ENCODE assay signal across 19 cellular contexts in the genomic region with DNA sequence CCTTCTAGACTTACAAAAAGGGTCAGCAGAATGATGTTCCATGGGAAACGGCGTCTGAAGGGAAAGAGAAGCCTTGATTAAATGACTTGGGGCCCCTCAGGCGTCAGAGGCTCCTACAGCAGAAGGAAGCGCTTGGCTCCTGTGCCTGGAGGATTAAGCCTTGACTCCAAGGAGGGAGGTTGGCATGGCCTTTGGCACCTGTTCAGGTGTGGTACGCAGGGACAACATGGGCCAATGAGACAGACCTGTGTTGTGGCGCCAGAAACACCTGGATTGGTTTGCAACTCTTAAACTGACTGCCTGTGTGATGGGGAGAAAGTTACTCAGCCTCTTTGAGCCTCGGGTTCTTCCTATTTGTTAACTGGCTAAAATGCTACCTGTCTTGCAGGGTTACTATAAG. TPM values are rescaled to one million over a fixed set of nuclear protein-coding genes. Genes with fewer than 3 reads are reported as not detected.
DNase-seq lines count a peak whose midpoint lies in the region; ATAC-seq and TF ChIP-seq lines count a peak whose summit lies in the region.
"Had no signal": no experiment of that assay in that cellular context is flagged by ENCODE, and none has a peak within 500 bp of the region (broad histone marks: within the 10 kb centered on the region; RNA-seq: fewer than 3 reads in every experiment).

No MANE protein-coding gene starts in this region.

- intact Hi-C loops in CD4-positive, alpha-beta memory T cell (cut with micrococcal nuclease) = no loop called here
- intact Hi-C loops in activated CD8-positive, alpha-beta T cell treated with anti-CD3 and anti-CD28 coated beads for 36 hours (cut with micrococcal nuclease) = no loop called here
- intact Hi-C loops in stomach (cut with DNase I; ENCODE audit: low total_unique reads) = no loop called here
- intact Hi-C loops in testis (cut with DNase I; ENCODE audit: low total_unique reads) = no loop called here

- peaks cover 91% of the 10 kb centered on the region for H3K36me3 ChIP-seq in CD4-positive, alpha-beta memory T cell (ENCODE audit: insufficient read depth, low read length)
- H3K36me3 ChIP-seq in stomach (peaks cover 84 to 95% (median 88%) of the 10 kb centered on the region in 4 donors), testis (ENCODE audit: low read depth, missing control alignments) (no peaks in the 10 kb centered on the region)

- H3K4me3 Mint-ChIP-seq in CD4-positive, alpha-beta memory T cell = no peak overlapping the region
- H3K4me3 Mint-ChIP-seq in activated CD8-positive, alpha-beta T cell treated with anti-CD3 and anti-CD28 coated beads for 36 hours = no peak overlapping the region
- no peak overlapping the region for H3K4me3 Mint-ChIP-seq in immature natural killer cell
- H3K4me3 Mint-ChIP-seq: activated CD4-positive, alpha-beta T cell treated with anti-CD3 and anti-CD28 coated beads, Interleukin-2, amount 10 ng/mL, durations not matched to agents 7 days and 5 days; CD14-positive monocyte; T-helper 2 cell treated with Interferon-gamma antibody and Interleukin-4, amounts not matched to agents 5 μg/mL and 100 μg/mL, for 36 hours had no signal

- DNase-seq in CD4-positive, alpha-beta memory T cell = no peak
- DNase-seq in activated CD8-positive, alpha-beta T cell treated with anti-CD3 and anti-CD28 coated beads for 36 hours = no peak
- DNase-seq in immature natural killer cell (no peak), stomach (no peak), NCI-H526 (lab: John Stamatoyannopoulos, UW) (no peak), testis (no peak), NCI-H446 treated with DMSO at 0.1 percent for 48 hours (lab: John Stamatoyannopoulos, UW) (no peak)
- DNase-seq: activated CD4-positive, alpha-beta T cell treated with anti-CD3 and anti-CD28 coated beads, Interleukin-2, amount 10 ng/mL, durations not matched to agents 7 days and 5 days; glutamatergic neuron; NCI-H1105; NCI-H1930; WERI-Rb-1 had no signal

- no peak for ATAC-seq in activated CD8-positive, alpha-beta T cell treated with anti-CD3 and anti-CD28 coated beads for 36 hours
- ATAC-seq in GM19328 (IDR thresholded peaks at IDR 0.05; ENCODE audit: unreplicated experiment) = no peak

- H3K27me3 Mint-ChIP-seq in CD4-positive, alpha-beta memory T cell = no peaks in the 10 kb centered on the region
- no peaks in the 10 kb centered on the region for H3K27me3 Mint-ChIP-seq in activated CD8-positive, alpha-beta T cell treated with anti-CD3 and anti-CD28 coated beads for 36 hours
- peaks cover 2 to 7% (median 2%) of the 10 kb centered on the region in 3 donors for H3K27me3 Mint-ChIP-seq in immature natural killer cell (ENCODE audit: low read depth in 3 of 3)
- H3K27me3 Mint-ChIP-seq: activated CD4-positive, alpha-beta T cell treated with anti-CD3 and anti-CD28 coated beads, Interleukin-2, amount 10 ng/mL, durations not matched to agents 7 days and 5 days had no signal

- peak overlapping the region; percentile 20 to 72 (median 48) for H3K27ac Mint-ChIP-seq in CD4-positive, alpha-beta memory T cell
- peak overlapping the region; percentile 54 for H3K27ac Mint-ChIP-seq in activated CD8-positive, alpha-beta T cell treated with anti-CD3 and anti-CD28 coated beads for 36 hours
- H3K27ac Mint-ChIP-seq in immature natural killer cell = peak overlapping the region in 4 of 6 donors; percentile 24 to 85 (median 54)
- H3K27ac Mint-ChIP-seq: T-helper 2 cell treated with Interferon-gamma antibody and Interleukin-4, amounts not matched to agents 5 μg/mL and 100 μg/mL, for 36 hours had no signal

- TF ChIP-seq CTCF in activated CD8-positive, alpha-beta T cell treated with anti-CD3 and anti-CD28 coated beads for 36 hours (IDR thresholded peaks at IDR 0.05) = no peak
- TF ChIP-seq CTCF in stomach (IDR thresholded peaks at IDR 0.05) (no peak), testis (IDR thresholded peaks at IDR 0.05) (no peak)

- peaks cover 13% of the 10 kb centered on the region for H3K4me1 ChIP-seq in CD4-positive, alpha-beta memory T cell (ENCODE audit: insufficient read depth, low read length)
- H3K4me1 ChIP-seq in stomach = peaks cover 23 to 90% (median 70%) of the 10 kb centered on the region in 4 donors
- H3K4me1 ChIP-seq in testis = peaks cover 14% of the 10 kb centered on the region

- H3K4me1 Mint-ChIP-seq in CD4-positive, alpha-beta memory T cell = peaks cover 6 to 31% (median 18%) of the 10 kb centered on the region in 4 donors
- H3K4me1 Mint-ChIP-seq in activated CD8-positive, alpha-beta T cell treated with anti-CD3 and anti-CD28 coated beads for 36 hours (ENCODE audit: low read depth) = peaks cover 7% of the 10 kb centered on the region
- peaks cover 11% of the 10 kb centered on the region in 2 donors for H3K4me1 Mint-ChIP-seq in immature natural killer cell

- CTCF ChIA-PET in CD4-positive, alpha-beta memory T cell (lab: Charles Lee; ENCODE audit: partially characterized antibody) = interaction anchor here (0.6 to 1.2 kb wide), 4 partner anchors 13 to 198 kb away, joined by 3 to 6 read pairs (median 4); no protein-coding TSS in a partner anchor
- CTCF ChIA-PET in activated CD8-positive, alpha-beta T cell treated with anti-CD3 and anti-CD28 coated beads for 36 hours (lab: Charles Lee) = interaction anchor here (1.6 kb wide), 1 partner anchor 13 kb away, joined by 4 read pairs; no protein-coding TSS in a partner anchor

- H3K27ac ChIP-seq in CD4-positive, alpha-beta memory T cell (ENCODE audit: low read depth, low read length) = peak overlapping the region; percentile 11
- H3K27ac ChIP-seq in stomach (peak overlapping the region in 4 of 5 donors; percentile 17 to 99 (median 88)), testis (no peak overlapping the region)
- H3K27ac ChIP-seq: SK-N-MC, WERI-Rb-1 had no signal

- no peaks in the 10 kb centered on the region for H3K9me3 ChIP-seq in CD4-positive, alpha-beta memory T cell (ENCODE audit: control insufficient read depth in 1 of 2, low read length in 2 of 2)
- H3K9me3 ChIP-seq in stomach (no peaks in the 10 kb centered on the region), testis (no peaks in the 10 kb centered on the region)
- H3K9me3 ChIP-seq: HAP-1, neutrophil had no signal

- TF ChIP-seq EP300 in stomach (IDR thresholded peaks at IDR 0.05) = no peak

- H3K27me3 ChIP-seq in CD4-positive, alpha-beta memory T cell (ENCODE audit: insufficient read depth, low read length) = no peaks in the 10 kb centered on the region
- no peaks in the 10 kb centered on the region for H3K27me3 ChIP-seq in stomach
- no peaks in the 10 kb centered on the region for H3K27me3 ChIP-seq in testis
- H3K27me3 ChIP-seq: neutrophil had no signal

- H3K9me3 Mint-ChIP-seq in CD4-positive, alpha-beta memory T cell = no peaks in the 10 kb centered on the region
- no peaks in the 10 kb centered on the region for H3K9me3 Mint-ChIP-seq in activated CD8-positive, alpha-beta T cell treated with anti-CD3 and anti-CD28 coated beads for 36 hours
- H3K9me3 Mint-ChIP-seq in immature natural killer cell = no peaks in the 10 kb centered on the region
- H3K9me3 Mint-ChIP-seq: activated CD4-positive, alpha-beta T cell treated with anti-CD3 and anti-CD28 coated beads, Interleukin-2, amount 10 ng/mL, durations not matched to agents 7 days and 5 days; T-helper 2 cell treated with Interferon-gamma antibody and Interleukin-4, amounts not matched to agents 5 μg/mL and 100 μg/mL, for 36 hours had no signal

- peaks cover 55 to 75% of the 10 kb centered on the region in 2 donors for H3K36me3 Mint-ChIP-seq in CD4-positive, alpha-beta memory T cell
- peaks cover 29% of the 10 kb centered on the region for H3K36me3 Mint-ChIP-seq in activated CD8-positive, alpha-beta T cell treated with anti-CD3 and anti-CD28 coated beads for 36 hours (ENCODE audit: low read depth)
- peaks cover 9 to 50% (median 11%) of the 10 kb centered on the region in 3 donors for H3K36me3 Mint-ChIP-seq in immature natural killer cell

- 33 to 64% (median 59%) methylated on average over 7 of the region's 7 CpGs for WGBS in stomach, 5 donors
- 80 to 84% methylated on average over 7 of the region's 7 CpGs for WGBS in testis, 2 donors

- TF ChIP-seq POLR2A in stomach (IDR thresholded peaks at IDR 0.05) (no peak), testis (IDR thresholded peaks at IDR 0.05) (no peak)

- no peak overlapping the region for H3K4me3 ChIP-seq in CD4-positive, alpha-beta memory T cell (ENCODE audit: low read length in 2 of 2)
- H3K4me3 ChIP-seq in stomach = no peak overlapping the region
- no peak overlapping the region for H3K4me3 ChIP-seq in testis
- H3K4me3 ChIP-seq: HAP-1, lung, SK-N-MC had no signal

- POLR2A ChIA-PET in CD4-positive, alpha-beta memory T cell (lab: Charles Lee; ENCODE audit: partially characterized antibody) = interaction anchor here (4.3 to 9.5 kb wide), 2 partner anchors 7 to 13 kb away, joined by 26 to 188 read pairs; partner anchors contain the start of gene TMBIM1
- POLR2A ChIA-PET in activated CD8-positive, alpha-beta T cell treated with anti-CD3 and anti-CD28 coated beads for 36 hours (lab: Charles Lee) = interaction anchor here (9.4 kb wide), 1 partner anchor 12 kb away, joined by 39 read pairs; no protein-coding TSS in a partner anchor

RNA-seq across cellular contexts. Expression of gene PNKD, which starts 7.6 kb away (rescaled TPM):
- 10 to 100 TPM; 31.1 to 33.6 TPM for total RNA-seq in CD4-positive, alpha-beta memory T cell
- polyA plus RNA-seq in CD4-positive, alpha-beta memory T cell = 100 to 1,000 TPM in 1 of 2 donors, 10 to 100 TPM in 1; 84.3 to 101 TPM
- 10 to 100 TPM; 19.8 to 24.4 TPM for total RNA-seq in activated CD8-positive, alpha-beta T cell treated with anti-CD3 and anti-CD28 coated beads for 36 hours
- 100 to 1,000 TPM in 1 of 3 donors, 10 to 100 TPM in 2; 96.3 to 145 (median 98.9) TPM for polyA plus RNA-seq in immature natural killer cell
- total RNA-seq in stomach = 100 to 1,000 TPM in 2 of 5 donors, 10 to 100 TPM in 3; 35.1 to 121 (median 76.9) TPM
- 100 to 1,000 TPM; 114 to 116 (median 114) TPM for polyA plus RNA-seq in stomach
- 10 to 100 TPM; 79.3 to 84.2 TPM for total RNA-seq in testis
- polyA plus RNA-seq in testis (ENCODE audit: insufficient read depth, low read depth, low replicate concordance) = 90.7 TPM

RNA-seq across cellular contexts. Expression of gene AAMP, which starts 8.0 kb away (rescaled TPM):
- 10 to 100 TPM; 66.2 to 66.3 TPM for total RNA-seq in CD4-positive, alpha-beta memory T cell
- polyA plus RNA-seq in CD4-positive, alpha-beta memory T cell = 100 to 1,000 TPM in 1 of 2 donors, 10 to 100 TPM in 1; 78.9 to 101 TPM
- 10 to 100 TPM; 75.8 to 82.8 TPM for total RNA-seq in activated CD8-positive, alpha-beta T cell treated with anti-CD3 and anti-CD28 coated beads for 36 hours
- 100 to 1,000 TPM in 2 of 3 donors, 10 to 100 TPM in 1; 71.8 to 158 (median 101) TPM for polyA plus RNA-seq in immature natural killer cell
- 100 to 1,000 TPM in 4 of 5 donors, 10 to 100 TPM in 1; 82.6 to 218 (median 173) TPM for total RNA-seq in stomach
- 100 to 1,000 TPM in 1 of 3 donors, 10 to 100 TPM in 2; 85.9 to 183 (median 88.9) TPM for polyA plus RNA-seq in stomach
- 100 to 1,000 TPM; 154 to 177 TPM for total RNA-seq in testis
- 112 TPM for polyA plus RNA-seq in testis (ENCODE audit: insufficient read depth, low read depth, low replicate concordance)

RNA-seq across cellular contexts. Expression of gene TMBIM1, which starts 14.4 kb away (rescaled TPM):
- total RNA-seq in CD4-positive, alpha-beta memory T cell = 100 to 1,000 TPM; 140 to 144 TPM
- 100 to 1,000 TPM; 176 to 220 TPM for polyA plus RNA-seq in CD4-positive, alpha-beta memory T cell
- total RNA-seq in activated CD8-positive, alpha-beta T cell treated with anti-CD3 and anti-CD28 coated beads for 36 hours = 10 to 100 TPM; 53.5 to 57.9 TPM
- 100 to 1,000 TPM; 119 to 268 (median 155) TPM for polyA plus RNA-seq in immature natural killer cell
- 100 to 1,000 TPM; 103 to 318 (median 223) TPM for total RNA-seq in stomach
- 100 to 1,000 TPM in 1 of 3 donors, 10 to 100 TPM in 2; 94.6 to 119 (median 97.9) TPM for polyA plus RNA-seq in stomach
- total RNA-seq in testis = 10 to 100 TPM; 59.9 to 81.0 TPM
- 77.6 TPM for polyA plus RNA-seq in testis (ENCODE audit: insufficient read depth, low read depth, low replicate concordance)

RNA-seq across cellular contexts. Expression of gene GPBAR1, which starts 17.1 kb away (rescaled TPM):
- 1 to 10 TPM; 1.0 to 1.2 TPM for total RNA-seq in CD4-positive, alpha-beta memory T cell
- under 1 TPM; 0.17 to 0.32 TPM for polyA plus RNA-seq in CD4-positive, alpha-beta memory T cell
- total RNA-seq in activated CD8-positive, alpha-beta T cell treated with anti-CD3 and anti-CD28 coated beads for 36 hours = under 1 TPM; 0.16 to 0.45 TPM
- polyA plus RNA-seq in immature natural killer cell (1 to 10 TPM in 1 of 3 donors, under 1 TPM in 2; 0.19 to 2.9 (median 0.22) TPM), stomach (1 to 10 TPM; 1.8 to 2.7 (median 2.6) TPM), testis (ENCODE audit: insufficient read depth, low read depth, low replicate concordance) (3.4 TPM)
- total RNA-seq in stomach (1 to 10 TPM in 3 of 5 donors, under 1 TPM in 2; 0.45 to 4.8 (median 1.1) TPM), testis (1 to 10 TPM; 1.5 to 1.8 TPM)

Comparison
In these comparisons a context has a peak if more than half of its experiments do, and no peak if none do; other contexts are left out.
1. H3K27ac ChIP-seq: peak in CD4-positive, alpha-beta memory T cell (single experiment) and stomach (4 of 5); none in testis (0 of 2).
2. Peak in every context shown above with its lines, with median percentiles within 50 percentile points of each other: H3K27ac Mint-ChIP-seq.